Comparison of ENCODE assay signal across 12 cellular contexts in the genomic region with DNA sequence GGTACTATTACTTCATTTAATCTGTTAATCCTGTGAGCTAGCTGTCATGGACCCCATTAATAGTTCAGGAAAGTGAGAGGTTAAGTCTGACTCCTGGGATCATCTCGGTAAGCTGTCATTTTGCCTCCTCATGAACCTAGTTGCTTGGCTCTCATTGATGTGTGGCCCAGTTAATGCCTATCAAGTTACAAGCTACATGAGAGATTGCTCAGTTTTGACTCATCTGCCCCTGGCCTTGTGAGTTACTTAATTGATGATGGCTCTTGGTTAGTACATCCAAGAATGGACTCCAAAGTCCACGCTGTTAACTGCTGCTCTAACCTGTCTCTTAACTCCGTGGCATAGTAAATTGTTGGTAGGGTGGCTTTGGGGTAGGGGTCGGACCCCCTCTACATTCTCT. TPM values are rescaled to one million over a fixed set of nuclear protein-coding genes. Genes with fewer than 3 reads are reported as not detected.
DNase-seq lines count a peak whose midpoint lies in the region; ATAC-seq and TF ChIP-seq lines count a peak whose summit lies in the region.
"Had no signal": no experiment of that assay in that cellular context is flagged by ENCODE, and none has a peak within 500 bp of the region (broad histone marks: within the 10 kb centered on the region; RNA-seq: fewer than 3 reads in every experiment).

No MANE protein-coding gene starts in this region.

- dilution Hi-C loops in IMR-90 (cut with HindIII; ENCODE audit: low sequenced_read_pairs, unreplicated experiment), result no loop called here

- no peak overlapping the region for H4K5ac ChIP-seq in IMR-90 (ENCODE audit: low read depth, low read length)

- H3K9me3 ChIP-seq in CD4-positive, alpha-beta T cell (ENCODE audit: control insufficient read depth, low read length), result no peaks in the 10 kb centered on the region
- H3K9me3 ChIP-seq in IMR-90 (ENCODE audit: control insufficient read depth, insufficient read depth, low read length), result no peaks in the 10 kb centered on the region
- no peaks in the 10 kb centered on the region for H3K9me3 ChIP-seq in mucosa of descending colon
- H3K9me3 ChIP-seq: heart left ventricle, neutrophil had no signal

- no peak overlapping the region for H4K8ac ChIP-seq in IMR-90 (ENCODE audit: low read depth in 2 of 2, low read length in 2 of 2)

- no peak overlapping the region for H2AK5ac ChIP-seq in IMR-90 (ENCODE audit: low read depth, low read length)

- peak overlapping the region; percentile 59 for H3K27ac Mint-ChIP-seq in CD4-positive, alpha-beta T cell
- peak overlapping the region in 1 of 2 donors; percentile 33 for H3K27ac Mint-ChIP-seq in natural killer cell treated with Interleukin-12 subunit alpha and Interleukin-12 subunit beta and Interleukin-15 and Interleukin-18, amount 100 ng/mL, for 72 hours

- no peak for DNase-seq in CD4-positive, alpha-beta T cell
- DNase-seq in IMR-90 (peak; percentile 93), brain microvascular endothelial cell (peak; percentile 84), mucosa of descending colon (no peak), NOMO-1 treated with DMSO at 0.1 percent for 48 hours (lab: John Stamatoyannopoulos, UW; ENCODE audit: unreplicated experiment) (no peak)
- no peak for DNase-seq in natural killer cell treated with Interleukin-12 subunit alpha and Interleukin-12 subunit beta and Interleukin-15 and Interleukin-18, amount 100 ng/mL, for 72 hours (ENCODE audit: low spot score)
- no peak for DNase-seq in stimulated activated CD4-positive, alpha-beta T cell treated with anti-CD3 and anti-CD28 coated beads, Interleukin-4, amount 100 ng/mL, for 4 hours
- DNase-seq: NCI-H510A had no signal

- H3K56ac ChIP-seq in IMR-90 (ENCODE audit: extremely low read depth, insufficient read depth, low read length), result no peak overlapping the region

- WGBS in IMR-90 (ENCODE audit: extremely low coverage in 2 of 2, insufficient read length in 1 of 2), 2 experiments, result no CpG with 5 or more reads among the region's 4 CpGs

- in situ Hi-C loops in IMR-90 (cut with MboI; ENCODE audit: low sequenced_read_pairs), result no loop called here
- in situ Hi-C loops in brain microvascular endothelial cell (cut with HindIII; ENCODE audit: low pct_ligation_motif_present, low sequenced_read_pairs), result no loop called here

- CTCF ChIA-PET in CD4-positive, alpha-beta T cell (lab: Charles Lee), result no interaction called here
- CTCF ChIA-PET in IMR-90 (lab: Yijun Ruan, JAX), result no interaction called here

- H3K4me1 ChIP-seq in IMR-90 (ENCODE audit: control insufficient read depth, insufficient read depth, low read length) (peaks cover 21% of the 10 kb centered on the region), mucosa of descending colon (ENCODE audit: low read depth) (peaks cover 14% of the 10 kb centered on the region)

- BruUV-seq in IMR-90 (replicated peaks; lab: Mats Ljungman, UMichigan), result no TSS peak

- peaks cover 4% of the 10 kb centered on the region for H3K36me3 Mint-ChIP-seq in CD4-positive, alpha-beta T cell (ENCODE audit: low read depth)
- H3K36me3 Mint-ChIP-seq in natural killer cell treated with Interleukin-12 subunit alpha and Interleukin-12 subunit beta and Interleukin-15 and Interleukin-18, amount 100 ng/mL, for 72 hours, result no peaks in the 10 kb centered on the region

- no peak overlapping the region for H2BK5ac ChIP-seq in IMR-90 (ENCODE audit: low read depth, low read length, poor library complexity, severe bottlenecking)

- H4K91ac ChIP-seq in IMR-90 (ENCODE audit: insufficient read depth, low read depth, low read length), result no peak overlapping the region

- no peak overlapping the region for H2BK120ac ChIP-seq in IMR-90 (ENCODE audit: low read depth, low read length)

- H3K4me2 ChIP-seq in IMR-90 (ENCODE audit: low read depth, low read length), result peak overlapping the region; percentile 34; the same call in 1 of the 2 replicates

- no peak overlapping the region for H2BK20ac ChIP-seq in IMR-90 (ENCODE audit: low read depth, low read length)

- peaks cover 19 to 85% of the 10 kb centered on the region in 2 experiments; a peak in 3 of 4 replicates for H3K79me1 ChIP-seq in IMR-90 (ENCODE audit: low read depth in 1 of 2, low read length in 2 of 2)

- H3K4me1 Mint-ChIP-seq in CD4-positive, alpha-beta T cell (ENCODE audit: low read depth), result peaks cover 84% of the 10 kb centered on the region
- H3K4me1 Mint-ChIP-seq in natural killer cell treated with Interleukin-12 subunit alpha and Interleukin-12 subunit beta and Interleukin-15 and Interleukin-18, amount 100 ng/mL, for 72 hours (ENCODE audit: low read depth in 2 of 2), result peaks cover 25 to 38% of the 10 kb centered on the region in 2 donors

- H2AK9ac ChIP-seq in IMR-90 (replicated peaks; ENCODE audit: low read depth, low read length, poor library complexity), result no peak overlapping the region

- H2BK15ac ChIP-seq in IMR-90 (ENCODE audit: low read depth, low read length), result no peak overlapping the region

- no peak for TF ChIP-seq RAD21 in IMR-90 (IDR thresholded peaks at IDR 0.05; ENCODE audit: low read length)

- no peak overlapping the region for H2AFZ ChIP-seq in IMR-90 (replicated peaks; ENCODE audit: low read length, poor library complexity)

- no peak overlapping the region for H3K9ac ChIP-seq in IMR-90 (ENCODE audit: low read depth, low read length)

- TF ChIP-seq POLR2A in IMR-90 (IDR thresholded peaks at IDR 0.05; ENCODE audit: low read depth, low read length), result no peak

- H3K36me3 ChIP-seq in IMR-90 (ENCODE audit: control insufficient read depth, insufficient read depth, low read length), result no peaks in the 10 kb centered on the region
- H3K36me3 ChIP-seq in brain microvascular endothelial cell (replicated peaks), result no peaks in the 10 kb centered on the region
- no peaks in the 10 kb centered on the region for H3K36me3 ChIP-seq in mucosa of descending colon (ENCODE audit: low read depth)
- H3K36me3 ChIP-seq: neutrophil had no signal

- no peaks in the 10 kb centered on the region for H3K27me3 Mint-ChIP-seq in CD4-positive, alpha-beta T cell
- no peaks in the 10 kb centered on the region for H3K27me3 Mint-ChIP-seq in natural killer cell treated with Interleukin-12 subunit alpha and Interleukin-12 subunit beta and Interleukin-15 and Interleukin-18, amount 100 ng/mL, for 72 hours

- intact Hi-C loops in CD4-positive, alpha-beta T cell (cut with DNase I, micrococcal nuclease), result no loop called here
- intact Hi-C loops in IMR-90 (cut with micrococcal nuclease), result no loop called here
- intact Hi-C loops in mucosa of descending colon (cut with DNase I, micrococcal nuclease), result no loop called here

- H3K4me3 ChIP-seq in IMR-90 (ENCODE audit: insufficient read depth, low read depth, low read length), result no peak overlapping the region
- H3K4me3 ChIP-seq in brain microvascular endothelial cell (ENCODE audit: low read depth, low read length), result no peak overlapping the region
- no peak overlapping the region for H3K4me3 ChIP-seq in mucosa of descending colon
- H3K4me3 ChIP-seq: heart left ventricle had no signal

- no peak overlapping the region for H3K14ac ChIP-seq in IMR-90 (replicated peaks; ENCODE audit: low read depth, low read length)

- TF ChIP-seq CTCF in CD4-positive, alpha-beta T cell (IDR thresholded peaks at IDR 0.05), result no peak
- TF ChIP-seq CTCF in IMR-90 (conservative IDR thresholded peaks at IDR 0.05; ENCODE audit: low read depth, low read length) (no peak), brain microvascular endothelial cell (IDR thresholded peaks at IDR 0.05; ENCODE audit: low read depth, low read length, missing control alignments) (no peak), mucosa of descending colon (IDR thresholded peaks at IDR 0.05) (no peak)

- no peaks in the 10 kb centered on the region for H3K27me3 ChIP-seq in CD4-positive, alpha-beta T cell (ENCODE audit: control insufficient read depth, insufficient read depth, low read length)
- H3K27me3 ChIP-seq in IMR-90 (ENCODE audit: control insufficient read depth, insufficient read depth, low read length), result no peaks in the 10 kb centered on the region
- H3K27me3 ChIP-seq in brain microvascular endothelial cell (replicated peaks), result no peaks in the 10 kb centered on the region
- H3K27me3 ChIP-seq: heart left ventricle, neutrophil had no signal

- no peak overlapping the region for H3K23ac ChIP-seq in IMR-90 (ENCODE audit: low read depth, low read length)

- peaks cover 47% of the 10 kb centered on the region for H3K9me1 ChIP-seq in IMR-90 (ENCODE audit: insufficient read depth, low read length)

- peaks cover 93% of the 10 kb centered on the region for H4K20me1 ChIP-seq in IMR-90 (ENCODE audit: insufficient read depth, low read length)

- no peak overlapping the region for H3K27ac ChIP-seq in CD4-positive, alpha-beta T cell (ENCODE audit: low read depth, low read length)
- H3K27ac ChIP-seq in IMR-90 (ENCODE audit: insufficient read depth, low read length) (no peak overlapping the region), brain microvascular endothelial cell (no peak overlapping the region)

- no peak for ATAC-seq in CD4-positive, alpha-beta T cell (ENCODE audit: poor library complexity)
- ATAC-seq in IMR-90 (ENCODE audit: low read depth) (peak; percentile 82), mucosa of descending colon (peak; percentile 49), GM18870 (IDR thresholded peaks at IDR 0.05; ENCODE audit: unreplicated experiment) (no peak)
- ATAC-seq in natural killer cell treated with Interleukin-12 subunit alpha and Interleukin-12 subunit beta and Interleukin-15 and Interleukin-18, amount 100 ng/mL, for 72 hours, result no peak

- POLR2A ChIA-PET in CD4-positive, alpha-beta T cell (lab: Charles Lee), result no interaction called here
- POLR2A ChIA-PET in IMR-90 (lab: Charles Lee; ENCODE audit: unreplicated experiment), result no interaction called here

- no peak overlapping the region for H3K4me3 Mint-ChIP-seq in CD4-positive, alpha-beta T cell
- no peak overlapping the region for H3K4me3 Mint-ChIP-seq in natural killer cell treated with Interleukin-12 subunit alpha and Interleukin-12 subunit beta and Interleukin-15 and Interleukin-18, amount 100 ng/mL, for 72 hours

- H3K18ac ChIP-seq in IMR-90 (ENCODE audit: low read depth, low read length), result no peak overlapping the region

- no peaks in the 10 kb centered on the region for H3K9me3 Mint-ChIP-seq in CD4-positive, alpha-beta T cell
- no peaks in the 10 kb centered on the region for H3K9me3 Mint-ChIP-seq in natural killer cell treated with Interleukin-12 subunit alpha and Interleukin-12 subunit beta and Interleukin-15 and Interleukin-18, amount 100 ng/mL, for 72 hours
- H3K9me3 Mint-ChIP-seq: activated naive CD4-positive, alpha-beta T cell treated with anti-CD3 and anti-CD28 coated beads, Interleukin-2, amount 50 U/mL, for 72 hours had no signal

- no peak overlapping the region for H3K4ac ChIP-seq in IMR-90 (ENCODE audit: low read depth, low read length)

TF ChIP-seq in IMR-90, 13 proteins besides CTCF, POLR2A, EP300 and RAD21 (continues in another document):
- no peak for TF ChIP-seq MAFK (IDR thresholded peaks at IDR 0.05; ENCODE audit: low read depth, low read length)

RNA-seq across cellular contexts. Expression of a gene that starts 23.9 kb away (rescaled TPM):
- total RNA-seq in CD4-positive, alpha-beta T cell, result 10 to 100 TPM; 88.7 to 97.6 TPM
- total RNA-seq in IMR-90 (2012; rRNA removed) (41.9 and 47.3 TPM in 2 replicates), mucosa of descending colon (100 to 1,000 TPM; 127 to 157 (median 140) TPM)
- polyA plus RNA-seq in IMR-90 (2012; rRNA removed), result 70.3 and 77.4 TPM in 2 replicates
- 55.0 and 59.6 TPM in 2 replicates for polyA plus RNA-seq in IMR-90 (2012; cell fraction: cytosol; rRNA removed)
- 78.4 and 111 TPM in 2 replicates for polyA plus RNA-seq in IMR-90 (2012; cell fraction: nucleus; rRNA removed; ENCODE audit: low replicate concordance)
- 100 to 1,000 TPM; 193 to 369 TPM for total RNA-seq in natural killer cell treated with Interleukin-12 subunit alpha and Interleukin-12 subunit beta and Interleukin-15 and Interleukin-18, amount 100 ng/mL, for 72 hours

Comparison
In these comparisons a context has a peak if more than half of its experiments do, and no peak if none do; other contexts are left out.
1. ATAC-seq: peak in IMR-90 (single experiment) and mucosa of descending colon (single experiment); none in CD4-positive, alpha-beta T cell (single experiment), natural killer cell treated with Interleukin-12 subunit alpha and Interleukin-12 subunit beta and Interleukin-15 and Interleukin-18, amount 100 ng/mL, for 72 hours (0 of 2) and GM18870 (single experiment).
2. DNase-seq: peak in IMR-90 (single experiment) and brain microvascular endothelial cell (single experiment); none in CD4-positive, alpha-beta T cell (0 of 10), mucosa of descending colon (0 of 3), natural killer cell treated with Interleukin-12 subunit alpha and Interleukin-12 subunit beta and Interleukin-15 and Interleukin-18, amount 100 ng/mL, for 72 hours (single experiment), NOMO-1 treated with DMSO at 0.1 percent for 48 hours (single experiment) and stimulated activated CD4-positive, alpha-beta T cell treated with anti-CD3 and anti-CD28 coated beads, Interleukin-4, amount 100 ng/mL, for 4 hours (0 of 2).